In the genomic region with DNA sequence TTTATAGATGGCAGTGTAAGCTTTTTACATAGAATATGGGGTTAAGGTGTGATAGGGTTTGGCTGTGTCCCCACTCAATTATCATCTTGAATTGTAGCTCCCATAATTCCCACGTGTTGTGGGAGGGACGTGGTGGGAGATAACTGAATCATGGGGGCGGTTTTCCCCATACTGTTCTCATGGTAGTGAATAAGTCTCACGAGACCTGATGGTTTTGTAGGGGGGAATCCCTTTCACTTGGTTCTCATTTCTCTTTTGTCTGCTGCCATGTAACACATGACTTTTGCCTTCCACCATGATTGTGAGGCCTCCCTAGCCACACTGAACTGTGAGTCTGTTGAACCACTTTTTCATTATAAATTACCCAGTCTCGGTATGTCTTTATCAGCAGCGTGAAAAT, we compare ENCODE assay signal across 20 cellular contexts.
DNase-seq lines count a peak whose midpoint lies in the region; ATAC-seq and TF ChIP-seq lines count a peak whose summit lies in the region.
"Had no signal": no experiment of that assay in that cellular context is flagged by ENCODE, and none has a peak within 500 bp of the region (broad histone marks: within the 10 kb centered on the region; RNA-seq: fewer than 3 reads in every experiment).

No MANE protein-coding gene starts in this region.

- no peaks in the 10 kb centered on the region for H3K36me3 ChIP-seq in mucosa of descending colon (ENCODE audit: low read depth)
- H3K36me3 ChIP-seq: Peyer's patch had no signal

- H3K27me3 Mint-ChIP-seq in T-helper 1 cell treated with Interleukin-12 subunit alpha and Interleukin-12 subunit beta and Interleukin-4 antibody, amounts not matched to agents 30 μg/mL and 1 μg/mL, for 36 hours (ENCODE audit: low read depth) = no peaks in the 10 kb centered on the region
- H3K27me3 Mint-ChIP-seq in activated T-helper 17 cell treated with anti-CD3 and anti-CD28 coated beads, Interleukin-2, amount 50 U/mL, for 72 hours = no peaks in the 10 kb centered on the region

- DNase-seq in T-helper 1 cell (no peak), glomerular visceral epithelial cell (ENCODE audit: extremely low spot score) (no peak), mucosa of descending colon (no peak)
- DNase-seq in stimulated activated CD4-positive, alpha-beta T cell treated with anti-CD3 and anti-CD28 coated beads, Interleukin-4, amount 100 ng/mL, for 24 hours = peak; percentile 18
- no peak for DNase-seq in stimulated activated CD4-positive, alpha-beta T cell treated with anti-CD3 and anti-CD28 coated beads, Interleukin-4, amount 100 ng/mL, for 4 hours
- DNase-seq: AML-193, DMS153, EL, HCEC 1CT, MM.1S, NCI-H1092, NCI-H1436 treated with DMSO at 0.1 percent for 48 hours, NCI-H2029, NCI-H345, NCI-H526, Peyer's patch had no signal

- H3K4me1 Mint-ChIP-seq in T-helper 1 cell treated with Interleukin-12 subunit alpha and Interleukin-12 subunit beta and Interleukin-4 antibody, amounts not matched to agents 30 μg/mL and 1 μg/mL, for 36 hours (ENCODE audit: low read depth) = peaks cover 57% of the 10 kb centered on the region
- H3K4me1 Mint-ChIP-seq in activated T-helper 17 cell treated with anti-CD3 and anti-CD28 coated beads, Interleukin-2, amount 50 U/mL, for 72 hours = peaks cover 60% of the 10 kb centered on the region

- H3K36me3 Mint-ChIP-seq in T-helper 1 cell treated with Interleukin-12 subunit alpha and Interleukin-12 subunit beta and Interleukin-4 antibody, amounts not matched to agents 30 μg/mL and 1 μg/mL, for 36 hours (ENCODE audit: low read depth) = peaks cover 68% of the 10 kb centered on the region
- peaks cover 62% of the 10 kb centered on the region for H3K36me3 Mint-ChIP-seq in activated T-helper 17 cell treated with anti-CD3 and anti-CD28 coated beads, Interleukin-2, amount 50 U/mL, for 72 hours (ENCODE audit: low read depth)

- TF ChIP-seq CTCF in mucosa of descending colon (IDR thresholded peaks at IDR 0.05) = no peak

- peak overlapping the region; percentile 24 for H3K27ac Mint-ChIP-seq in T-helper 1 cell treated with Interleukin-12 subunit alpha and Interleukin-12 subunit beta and Interleukin-4 antibody, amounts not matched to agents 30 μg/mL and 1 μg/mL, for 36 hours
- H3K27ac Mint-ChIP-seq in activated T-helper 17 cell treated with anti-CD3 and anti-CD28 coated beads, Interleukin-2, amount 50 U/mL, for 72 hours = peak overlapping the region; percentile 64
- H3K27ac Mint-ChIP-seq: GM23338 had no signal

- H3K4me1 ChIP-seq in mucosa of descending colon (ENCODE audit: low read depth) = peaks cover 2% of the 10 kb centered on the region
- H3K4me1 ChIP-seq: Peyer's patch had no signal

- H3K4me3 Mint-ChIP-seq in T-helper 1 cell treated with Interleukin-12 subunit alpha and Interleukin-12 subunit beta and Interleukin-4 antibody, amounts not matched to agents 30 μg/mL and 1 μg/mL, for 36 hours = no peak overlapping the region
- peak overlapping the region; percentile 75 for H3K4me3 Mint-ChIP-seq in activated T-helper 17 cell treated with anti-CD3 and anti-CD28 coated beads, Interleukin-2, amount 50 U/mL, for 72 hours
- H3K4me3 Mint-ChIP-seq: GM23338 had no signal

- peaks cover 67% of the 10 kb centered on the region for H3K9me3 Mint-ChIP-seq in T-helper 1 cell treated with Interleukin-12 subunit alpha and Interleukin-12 subunit beta and Interleukin-4 antibody, amounts not matched to agents 30 μg/mL and 1 μg/mL, for 36 hours
- H3K9me3 Mint-ChIP-seq in activated T-helper 17 cell treated with anti-CD3 and anti-CD28 coated beads, Interleukin-2, amount 50 U/mL, for 72 hours = peaks cover 29% of the 10 kb centered on the region
- H3K9me3 Mint-ChIP-seq: GM23338 had no signal

- intact Hi-C loops in mucosa of descending colon (cut with DNase I, micrococcal nuclease) = no loop called here

- H3K4me3 ChIP-seq in mucosa of descending colon = no peak overlapping the region
- H3K4me3 ChIP-seq: GM23338, Peyer's patch had no signal

- peak; percentile 35 for ATAC-seq in activated T-helper 17 cell treated with anti-CD3 and anti-CD28 coated beads, Interleukin-2, amount 50 U/mL, for 72 hours (replicated peaks)
- ATAC-seq in HG03432 (IDR thresholded peaks at IDR 0.05; ENCODE audit: unreplicated experiment) = no peak
- ATAC-seq in mucosa of descending colon = no peak
- ATAC-seq: GM23338 had no signal

- no peaks in the 10 kb centered on the region for H3K9me3 ChIP-seq in mucosa of descending colon
